1 cellular context compared by ENCODE assay signal in genomic region chr5:176573564-176574296, GRCh38.
TF ChIP-seq lines count a peak whose summit lies in the region.

No MANE protein-coding gene starts in this region.

TF ChIP-seq in HEK293, 187 proteins besides CTCF, POLR2A, EP300 and RAD21 (continued from another document):
- peak; percentile 39 for TF ChIP-seq PATZ1 (tag by site-specific recombination; IDR thresholded peaks at IDR 0.05)
- 0 out of 2 replicates have a peak, but pooled peaks have one; percentile 37 for TF ChIP-seq ZBTB48 (tag by site-specific recombination; IDR thresholded peaks at IDR 0.05)
- TF ChIP-seq ZNF175 (tag by site-specific recombination; IDR thresholded peaks at IDR 0.05): no peak
- TF ChIP-seq ZNF140 (tag by site-specific recombination; IDR thresholded peaks at IDR 0.05): no peak
- TF ChIP-seq ZNF600 (tag by site-specific recombination; IDR thresholded peaks at IDR 0.05): 0 out of 2 replicates have a peak, but pooled peaks have one; percentile 21
- TF ChIP-seq ZBTB20 (tag by site-specific recombination; IDR thresholded peaks at IDR 0.05): peak; percentile 27; the same call in 1 of the 2 replicates
- no peak for TF ChIP-seq ZNF354C (tag by site-specific recombination; IDR thresholded peaks at IDR 0.05; ENCODE audit: borderline replicate concordance, low read depth)
- TF ChIP-seq ZNF843 (tag by site-specific recombination; IDR thresholded peaks at IDR 0.05): no peak
